17 cellular contexts compared by ENCODE assay signal in the genomic region with DNA sequence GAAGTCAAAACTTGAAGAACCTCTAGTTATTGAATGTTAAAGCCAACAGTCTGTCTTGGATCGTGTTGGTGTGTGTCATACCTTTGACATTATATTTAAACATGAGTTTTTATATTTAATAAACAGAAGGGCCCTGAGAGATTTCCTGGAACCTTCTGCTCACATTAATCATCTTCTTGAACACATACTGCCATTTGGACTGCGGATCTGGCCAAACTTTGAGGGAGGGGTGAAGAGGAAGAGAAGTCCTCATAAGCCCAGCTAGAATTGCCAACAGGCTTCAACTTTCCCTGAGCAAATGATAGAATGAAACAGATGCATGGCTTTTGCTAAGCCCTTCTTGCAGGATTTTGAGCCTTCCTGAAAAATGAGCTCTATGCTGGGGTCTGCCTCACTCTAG. TPM values are rescaled to one million over a fixed set of nuclear protein-coding genes. Genes with fewer than 3 reads are reported as not detected.
DNase-seq lines count a peak whose midpoint lies in the region; ATAC-seq and TF ChIP-seq lines count a peak whose summit lies in the region.
"Had no signal": no experiment of that assay in that cellular context is flagged by ENCODE, and none has a peak within 500 bp of the region (broad histone marks: within the 10 kb centered on the region; RNA-seq: fewer than 3 reads in every experiment).

No MANE protein-coding gene starts in this region.

- peak overlapping the region; percentile 75; the same call in 2 of the 3 replicates for H2BK15ac ChIP-seq in IMR-90 (ENCODE audit: low read depth, low read length)

- peak in 1 of 4 donors; percentile 31 for TF ChIP-seq EP300 in sigmoid colon (IDR thresholded peaks at IDR 0.05)

- H3K56ac ChIP-seq in IMR-90 (ENCODE audit: extremely low read depth, insufficient read depth, low read length) = no peak overlapping the region

- H3K23ac ChIP-seq in IMR-90 (ENCODE audit: low read depth, low read length) = no peak overlapping the region

- POLR2A ChIA-PET in IMR-90 (lab: Charles Lee; ENCODE audit: unreplicated experiment) = no interaction called here

- H3K9me1 ChIP-seq in IMR-90 (ENCODE audit: insufficient read depth, low read length) = peaks cover 4% of the 10 kb centered on the region

- peak overlapping the region; percentile 13; the same call in 1 of the 2 replicates for H3K4me2 ChIP-seq in IMR-90 (ENCODE audit: low read depth, low read length)
- H3K4me2 ChIP-seq: BLaER1 treated with 17β-estradiol and CSF1 and Interleukin-3, amounts not matched to agents 10 nM and 100 nM had no signal

- TF ChIP-seq CTCF in IMR-90 (conservative IDR thresholded peaks at IDR 0.05; ENCODE audit: low read depth, low read length) (no peak), sigmoid colon (IDR thresholded peaks at IDR 0.05) (no peak)

- no TSS peak for BruUV-seq in IMR-90 (replicated peaks; lab: Mats Ljungman, UMichigan)

- no peaks in the 10 kb centered on the region for H4K20me1 ChIP-seq in IMR-90 (ENCODE audit: insufficient read depth, low read length)
- H4K20me1 ChIP-seq: BLaER1 treated with 17β-estradiol and CSF1 and Interleukin-3, amounts not matched to agents 10 nM and 100 nM had no signal

- TF ChIP-seq POLR2A in IMR-90 (IDR thresholded peaks at IDR 0.05; ENCODE audit: low read depth, low read length) (no peak), sigmoid colon (IDR thresholded peaks at IDR 0.05) (no peak)

- peak overlapping the region; percentile 75 for H3K18ac ChIP-seq in IMR-90 (ENCODE audit: low read depth, low read length)

- ATAC-seq in IMR-90 (ENCODE audit: low read depth) (peak; percentile 5), HG03354 (IDR thresholded peaks at IDR 0.05; ENCODE audit: poor library complexity, severe bottlenecking, unreplicated experiment) (no peak), HG03521 (IDR thresholded peaks at IDR 0.05; ENCODE audit: unreplicated experiment) (no peak)
- ATAC-seq: GM12878, HepG2 had no signal

- no peak overlapping the region for H2AFZ ChIP-seq in IMR-90 (replicated peaks; ENCODE audit: low read length, poor library complexity)

- peak overlapping the region; percentile 68; the same call in 1 of the 2 replicates for H4K91ac ChIP-seq in IMR-90 (ENCODE audit: insufficient read depth, low read depth, low read length)

- H2AK9ac ChIP-seq in IMR-90 (replicated peaks; ENCODE audit: low read depth, low read length, poor library complexity) = no peak overlapping the region

- H3K36me3 ChIP-seq in IMR-90 (ENCODE audit: control insufficient read depth, insufficient read depth, low read length) (no peaks in the 10 kb centered on the region), sigmoid colon (no peaks in the 10 kb centered on the region)
- H3K36me3 ChIP-seq: BLaER1 treated with 17β-estradiol and CSF1 and Interleukin-3, amounts not matched to agents 10 nM and 100 nM had no signal

- H3K4me3 ChIP-seq in IMR-90 (ENCODE audit: insufficient read depth, low read depth, low read length) = no peak overlapping the region
- H3K4me3 ChIP-seq in sigmoid colon = no peak overlapping the region
- H3K4me3 ChIP-seq: BLaER1 treated with 17β-estradiol and CSF1 and Interleukin-3, amounts not matched to agents 10 nM and 100 nM; GM12878 had no signal

- intact Hi-C loops in IMR-90 (cut with micrococcal nuclease) (no loop called here), sigmoid colon (cut with DNase I) (loop anchor here (2.0 to 10.0 kb wide), 3 partner anchors 20 to 542 kb away; no protein-coding TSS in a partner anchor)

- peaks cover 5% of the 10 kb centered on the region; the same call in 1 of the 2 replicates for H3K9me3 ChIP-seq in IMR-90 (ENCODE audit: control insufficient read depth, insufficient read depth, low read length)
- H3K9me3 ChIP-seq in sigmoid colon = no peaks in the 10 kb centered on the region

- in situ Hi-C loops in IMR-90 (cut with MboI; ENCODE audit: low sequenced_read_pairs) = loop anchor here (25.0 kb wide), 1 partner anchor 549 kb away; no protein-coding TSS in a partner anchor

- dilution Hi-C loops in IMR-90 (cut with HindIII; ENCODE audit: low sequenced_read_pairs, unreplicated experiment) = no loop called here

- no peak overlapping the region for H3K4ac ChIP-seq in IMR-90 (ENCODE audit: low read depth, low read length)

- CTCF ChIA-PET in IMR-90 (lab: Yijun Ruan, JAX) = interaction anchor here (0.9 kb wide), 1 partner anchor 115 kb away, joined by 3 read pairs; no protein-coding TSS in a partner anchor

- H3K4me1 ChIP-seq in IMR-90 (ENCODE audit: control insufficient read depth, insufficient read depth, low read length) (peaks cover 14% of the 10 kb centered on the region), sigmoid colon (peaks cover 0 to 52% (median 43%) of the 10 kb centered on the region in 4 donors)

- H3K27me3 ChIP-seq in IMR-90 (ENCODE audit: control insufficient read depth, insufficient read depth, low read length) (no peaks in the 10 kb centered on the region), sigmoid colon (no peaks in the 10 kb centered on the region)
- H3K27me3 ChIP-seq: BLaER1 treated with 17β-estradiol and CSF1 and Interleukin-3, amounts not matched to agents 10 nM and 100 nM had no signal

- no peak overlapping the region for H2AK5ac ChIP-seq in IMR-90 (ENCODE audit: low read depth, low read length)

- peak overlapping the region; percentile 37 for H2BK5ac ChIP-seq in IMR-90 (ENCODE audit: low read depth, low read length, poor library complexity, severe bottlenecking)

- DNase-seq in IMR-90 (peak; percentile 71), fibroblast of peridontal ligament (ENCODE audit: extremely low read depth) (peak; percentile 59), myocyte (ENCODE audit: low read depth) (peak; percentile 76), sigmoid colon (no peak), DMS79 treated with DMSO at 0.1 percent for 48 hours (lab: John Stamatoyannopoulos, UW) (no peak)
- DNase-seq in activated CD4-positive, CD25-positive, alpha-beta regulatory T cell treated with anti-CD3 and anti-CD28 coated beads, Interleukin-2, amount 50 U/mL, for 72 hours = no peak
- DNase-seq: 8988T; CD4-positive, CD25-positive, alpha-beta regulatory T cell; DMS 273 treated with DMSO at 0.1 percent for 48 hours; GOT3; H9 had no signal

- H3K27ac ChIP-seq in IMR-90 (ENCODE audit: insufficient read depth, low read length) (peak overlapping the region; percentile 92; the same call in 1 of the 2 replicates), sigmoid colon (peak overlapping the region in 3 of 4 donors; percentile 28 to 66 (median 49))
- H3K27ac ChIP-seq: BLaER1 treated with 17β-estradiol and CSF1 and Interleukin-3, amounts not matched to agents 10 nM and 100 nM had no signal

- peak overlapping the region; percentile 30; the same call in 1 of the 2 replicates for H4K5ac ChIP-seq in IMR-90 (ENCODE audit: low read depth, low read length)

- no peak for TF ChIP-seq RAD21 in IMR-90 (IDR thresholded peaks at IDR 0.05; ENCODE audit: low read length)

- no peak overlapping the region; the same call in 1 of the 2 replicates for H3K14ac ChIP-seq in IMR-90 (replicated peaks; ENCODE audit: low read depth, low read length)

- 0 out of 4 replicates have a peak overlapping the region, but pooled peaks of 1 of the 2 experiments have one; percentile 21 for H4K8ac ChIP-seq in IMR-90 (ENCODE audit: low read depth in 2 of 2, low read length in 2 of 2)

- H3K79me1 ChIP-seq in IMR-90 (ENCODE audit: low read depth in 1 of 2, low read length in 2 of 2) = no peaks in the 10 kb centered on the region

- peak overlapping the region; percentile 85 for H2BK20ac ChIP-seq in IMR-90 (ENCODE audit: low read depth, low read length)

- peak overlapping the region; percentile 60; the same call in 1 of the 2 replicates for H2BK120ac ChIP-seq in IMR-90 (ENCODE audit: low read depth, low read length)

- no CpG with 5 or more reads among the region's 2 CpGs for WGBS in IMR-90 (ENCODE audit: extremely low coverage in 2 of 2, insufficient read length in 1 of 2), 2 experiments
- WGBS in sigmoid colon, 2 donors = 67 to 73% methylated on average over 2 of the region's 2 CpGs

- H3K9ac ChIP-seq in IMR-90 (ENCODE audit: low read depth, low read length) = no peak overlapping the region
- H3K9ac ChIP-seq: BLaER1 treated with 17β-estradiol and CSF1 and Interleukin-3, amounts not matched to agents 10 nM and 100 nM had no signal

TF ChIP-seq in IMR-90, 13 proteins besides CTCF, POLR2A, EP300 and RAD21:
- no peak for TF ChIP-seq SMC3 (IDR thresholded peaks at IDR 0.05; ENCODE audit: low read depth, low read length)

RNA-seq across cellular contexts. Expression of a gene that starts 27.4 kb away (rescaled TPM):
- not detected in 2 replicates for total RNA-seq in IMR-90 (2012; rRNA removed)
- not detected in 2 replicates for polyA plus RNA-seq in IMR-90 (2012; rRNA removed)
- polyA plus RNA-seq in IMR-90 (2012; cell fraction: cytosol; rRNA removed) = not detected in 2 replicates
- not detected in 2 replicates for polyA plus RNA-seq in IMR-90 (2012; cell fraction: nucleus; rRNA removed; ENCODE audit: low replicate concordance)
- total RNA-seq in myocyte = 0.19 TPM in 1 of 2 replicates, not detected in the other
- 0.04 TPM for polyA plus RNA-seq in myocyte (2012)
- not detected for total RNA-seq in sigmoid colon
- polyA plus RNA-seq in sigmoid colon = under 1 TPM in 1 of 3 donors, not detected in 2; 0.60 TPM
- total RNA-seq: CD4-positive, CD25-positive, alpha-beta regulatory T cell; G401; GM12878; H9; HepG2 had no signal
- polyA plus RNA-seq: CD4-positive, CD25-positive, alpha-beta regulatory T cell; GM12878; HepG2 had no signal

Comparison
In these comparisons a context has a peak if more than half of its experiments do, and no peak if none do; other contexts are left out.
1. DNase-seq: peak in IMR-90 (single experiment), fibroblast of peridontal ligament (single experiment) and myocyte (single experiment); none in sigmoid colon (single experiment), activated CD4-positive, CD25-positive, alpha-beta regulatory T cell treated with anti-CD3 and anti-CD28 coated beads, Interleukin-2, amount 50 U/mL, for 72 hours (single experiment) and DMS79 treated with DMSO at 0.1 percent for 48 hours (single experiment).